ENCODE assay signal across 8 cellular contexts in genomic region chr3:50227390-50228183, GRCh38. TPM values are rescaled to one million over a fixed set of nuclear protein-coding genes. Genes with fewer than 3 reads are reported as not detected.
DNase-seq lines count a peak whose midpoint lies in the region; ATAC-seq and TF ChIP-seq lines count a peak whose summit lies in the region.

No MANE protein-coding gene starts in this region.

- peak; percentile 45 for DNase-seq in NCI-H1417 treated with DMSO at 0.1 percent for 48 hours (lab: John Stamatoyannopoulos, UW)
- peak; percentile 95 for DNase-seq in activated naive CD8-positive, alpha-beta T cell treated with anti-CD3 and anti-CD28 coated beads, Interleukin-2, amount 50 U/mL, for 24 hours
- DNase-seq in left cardiac atrium = peak; percentile 93
- DNase-seq in prostate gland (ENCODE audit: low spot score) = peak; percentile 93

- H2AFZ ChIP-seq in SU-DHL-6 (ENCODE audit: low read depth, low read length, severe bottlenecking) = peak overlapping the region; percentile 85

- peak overlapping the region; percentile 96 for H3K4me2 ChIP-seq in SU-DHL-6 (ENCODE audit: low read depth, low read length, poor library complexity, severe bottlenecking)

- TF ChIP-seq CTCF in GM12875 (IDR thresholded peaks at IDR 0.05; ENCODE audit: borderline replicate concordance, insufficient read depth, low read depth, low read length) (peak; percentile 90), SU-DHL-6 (IDR thresholded peaks at IDR 0.05; ENCODE audit: insufficient read depth, low read length, poor library complexity, severe bottlenecking) (peak; percentile 64), prostate gland (IDR thresholded peaks at IDR 0.05) (peak; percentile 86 to 98 (median 94))

- H3K4me3 ChIP-seq in GM12875 (ENCODE audit: low read depth, low read length) (peak overlapping the region; percentile 64), SU-DHL-6 (ENCODE audit: insufficient read depth, low read length, poor library complexity, severe bottlenecking) (peak overlapping the region; percentile 92), prostate gland (peak overlapping the region; percentile 44 to 54), urinary bladder (ENCODE audit: low read depth, low read length) (peak overlapping the region; percentile 49)

- H3K9me3 ChIP-seq in SU-DHL-6 (ENCODE audit: insufficient read depth, low read length) = no peaks in the 10 kb centered on the region
- no peaks in the 10 kb centered on the region for H3K9me3 ChIP-seq in prostate gland

- 2% methylated on average over 43 of the region's 51 CpGs for WGBS in prostate gland
- WGBS in urinary bladder = 2% methylated on average over 50 of the region's 51 CpGs

- H3K27ac ChIP-seq in SU-DHL-6 (ENCODE audit: low read depth, low read length) (peak overlapping the region; percentile 77), prostate gland (peak overlapping the region; percentile 61 to 73), urinary bladder (ENCODE audit: low read depth) (peak overlapping the region; percentile 68)

- H3K27ac Mint-ChIP-seq in activated naive CD8-positive, alpha-beta T cell treated with anti-CD3 and anti-CD28 coated beads, Interleukin-2, amount 50 U/mL, for 24 hours = peak overlapping the region; percentile 92

- no peaks in the 10 kb centered on the region for H3K36me3 ChIP-seq in SU-DHL-6 (ENCODE audit: low read length)
- H3K36me3 ChIP-seq in prostate gland = no peaks in the 10 kb centered on the region
- no peaks in the 10 kb centered on the region for H3K36me3 ChIP-seq in urinary bladder (ENCODE audit: insufficient read depth)

- intact Hi-C loops in left cardiac atrium (cut with DNase I) (loop anchor here (2.0 to 5.0 kb wide), 4 partner anchors 19 to 47 kb away; partner anchors contain the start of gene GNAT1 (in 1 of the 2)), prostate gland (cut with DNase I) (loop anchor here (1.0 kb wide), 1 partner anchor 19 kb away; no protein-coding TSS in a partner anchor)

- peaks cover 8% of the 10 kb centered on the region for H3K27me3 Mint-ChIP-seq in activated naive CD8-positive, alpha-beta T cell treated with anti-CD3 and anti-CD28 coated beads, Interleukin-2, amount 50 U/mL, for 24 hours

- no peaks in the 10 kb centered on the region for H3K9me3 Mint-ChIP-seq in activated naive CD8-positive, alpha-beta T cell treated with anti-CD3 and anti-CD28 coated beads, Interleukin-2, amount 50 U/mL, for 24 hours

- no peaks in the 10 kb centered on the region for H3K36me3 Mint-ChIP-seq in activated naive CD8-positive, alpha-beta T cell treated with anti-CD3 and anti-CD28 coated beads, Interleukin-2, amount 50 U/mL, for 24 hours (ENCODE audit: low read depth)

- no peaks in the 10 kb centered on the region for H3K79me2 ChIP-seq in SU-DHL-6 (ENCODE audit: insufficient read depth, low read length)

- no peaks in the 10 kb centered on the region for H3F3A ChIP-seq in SU-DHL-6 (ENCODE audit: insufficient read depth)

- peak overlapping the region; percentile 83 for H3K9ac ChIP-seq in SU-DHL-6 (ENCODE audit: low read length)

- no peaks in the 10 kb centered on the region for H3K27me3 ChIP-seq in SU-DHL-6 (ENCODE audit: low read length)
- no peaks in the 10 kb centered on the region for H3K27me3 ChIP-seq in prostate gland (replicated peaks; ENCODE audit: insufficient read depth)

- H3K4me3 Mint-ChIP-seq in activated naive CD8-positive, alpha-beta T cell treated with anti-CD3 and anti-CD28 coated beads, Interleukin-2, amount 50 U/mL, for 24 hours = peak overlapping the region; percentile 94

- H3K4me1 Mint-ChIP-seq in activated naive CD8-positive, alpha-beta T cell treated with anti-CD3 and anti-CD28 coated beads, Interleukin-2, amount 50 U/mL, for 24 hours = peaks cover 30% of the 10 kb centered on the region

- ATAC-seq in HG02763 (IDR thresholded peaks at IDR 0.05; ENCODE audit: unreplicated experiment) (peak; percentile 82), left cardiac atrium (peak; percentile 93)
- peak; percentile 85 for ATAC-seq in activated naive CD8-positive, alpha-beta T cell treated with anti-CD3 and anti-CD28 coated beads, Interleukin-2, amount 50 U/mL, for 24 hours

- peak; percentile 65 for TF ChIP-seq POLR2A in prostate gland (IDR thresholded peaks at IDR 0.05)

- no peaks in the 10 kb centered on the region for H3K4me1 ChIP-seq in prostate gland (replicated peaks)
- no peaks in the 10 kb centered on the region for H3K4me1 ChIP-seq in urinary bladder (ENCODE audit: insufficient read depth)

- no peaks in the 10 kb centered on the region for H3K9me2 ChIP-seq in SU-DHL-6 (replicated peaks; ENCODE audit: insufficient read depth, low read length)

- no peaks in the 10 kb centered on the region for H4K20me1 ChIP-seq in SU-DHL-6 (ENCODE audit: low read depth, low read length)

RNA-seq across cellular contexts. Expression of gene GNAI2, which starts 8.4 kb away (rescaled TPM):
- total RNA-seq in left cardiac atrium (100 to 1,000 TPM; 179 to 181 TPM), prostate gland (100 to 1,000 TPM; 118 to 301 TPM), urinary bladder (96.3 TPM)
- polyA plus RNA-seq in urinary bladder = 263 TPM

RNA-seq across cellular contexts. Expression of gene SLC38A3, which starts 22.5 kb away (rescaled TPM):
- 1 to 10 TPM; 5.2 to 7.7 TPM for total RNA-seq in left cardiac atrium
- 1 to 10 TPM in 1 of 2 donors, under 1 TPM in 1; 0.41 to 4.0 TPM for total RNA-seq in prostate gland
- 0.63 TPM for total RNA-seq in urinary bladder
- polyA plus RNA-seq in urinary bladder = 0.14 TPM

RNA-seq across cellular contexts. Expression of gene GNAT1, which starts 36.2 kb away (rescaled TPM):
- not detected for total RNA-seq in left cardiac atrium
- total RNA-seq in prostate gland = not detected
- total RNA-seq in urinary bladder = not detected
- not detected for polyA plus RNA-seq in urinary bladder

RNA-seq across cellular contexts. Expression of gene SEMA3B, which starts 41.4 kb away (rescaled TPM):
- total RNA-seq in left cardiac atrium (10 to 100 TPM; 14.3 to 32.6 TPM), prostate gland (10 to 100 TPM in 1 of 2 donors, 1 to 10 TPM in 1; 8.7 to 32.0 TPM), urinary bladder (63.4 TPM)
- 35.5 TPM for polyA plus RNA-seq in urinary bladder

RNA-seq across cellular contexts. Expression of gene LSMEM2, which starts 51.3 kb away (rescaled TPM):
- 1 to 10 TPM; 1.4 to 6.6 TPM for total RNA-seq in left cardiac atrium
- not detected for total RNA-seq in prostate gland
- total RNA-seq in urinary bladder = 0.79 TPM
- 0.39 TPM for polyA plus RNA-seq in urinary bladder

Comparison
In these comparisons a context has a peak if more than half of its experiments do, and no peak if none do; other contexts are left out.
1. Peak in every context shown above with its lines: DNase-seq, ATAC-seq, H3K4me3 ChIP-seq and H3K27ac ChIP-seq.
2. DNase-seq: peak in every context shown above with its lines; median percentile 95 in activated naive CD8-positive, alpha-beta T cell treated with anti-CD3 and anti-CD28 coated beads, Interleukin-2, amount 50 U/mL, for 24 hours; 93 in left cardiac atrium; 93 in prostate gland; 45 in NCI-H1417 treated with DMSO at 0.1 percent for 48 hours.